In the genomic region with DNA sequence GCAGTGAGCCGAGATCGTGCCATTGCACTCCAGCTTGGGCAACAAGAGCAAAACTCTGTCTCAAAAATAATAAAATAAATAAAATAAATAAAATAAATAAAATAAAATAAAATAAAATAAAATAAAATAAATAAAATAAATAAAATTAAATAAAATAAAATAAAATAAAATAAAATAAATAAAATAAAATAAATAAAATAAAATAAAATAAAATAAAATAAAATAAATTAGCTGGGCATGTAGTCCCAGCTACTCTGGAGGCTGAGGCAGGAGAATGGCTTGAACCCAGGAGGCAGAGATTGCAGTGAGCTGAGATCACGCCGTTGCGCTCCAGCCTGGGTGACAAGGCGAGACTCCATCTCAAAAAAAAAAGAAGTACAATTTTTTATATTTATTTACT, we compare ENCODE assay signal across 1 cellular context. TPM values are rescaled to one million over a fixed set of nuclear protein-coding genes. Genes with fewer than 3 reads are reported as not detected.
"Had no signal": no experiment of that assay in that cellular context is flagged by ENCODE, and none has a peak within 500 bp of the region (broad histone marks: within the 10 kb centered on the region; RNA-seq: fewer than 3 reads in every experiment).

No MANE protein-coding gene starts in this region.

RNA-seq across cellular contexts. Expression of gene PRSS12, which starts 53.2 kb away (rescaled TPM):
- total RNA-seq: G401 had no signal
